ENCODE assay signal across 28 cellular contexts in the genomic region with DNA sequence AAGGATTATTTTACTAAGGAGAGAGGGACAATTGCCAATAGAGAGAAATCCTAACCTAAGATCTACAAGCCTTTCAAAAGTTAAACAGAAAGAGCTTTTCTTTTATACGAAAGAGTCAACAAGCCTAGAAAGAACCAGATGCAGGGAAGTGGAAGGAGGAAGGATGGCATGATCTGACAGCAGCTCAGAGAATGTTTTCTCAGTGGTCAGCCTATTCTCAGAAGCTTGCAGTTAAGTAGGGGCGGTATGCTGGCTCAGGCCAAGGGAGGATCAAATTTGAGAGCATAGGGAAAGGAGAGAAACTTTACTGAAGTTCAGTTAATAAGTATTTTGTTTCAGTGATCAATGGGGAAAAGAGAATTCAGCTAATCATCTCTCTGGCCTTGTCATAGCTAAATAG.
"Had no signal": no experiment of that assay in that cellular context is flagged by ENCODE, and none has a peak within 500 bp of the region (broad histone marks: within the 10 kb centered on the region; RNA-seq: fewer than 3 reads in every experiment).

No MANE protein-coding gene starts in this region.

- H3K36me3 ChIP-seq: ascending aorta had no signal

- H3K9me3 Mint-ChIP-seq: activated B cell treated with CpG ODN at 0.5 μM for 24 hours; activated CD4-positive, alpha-beta T cell treated with anti-CD3 and anti-CD28 coated beads, Interleukin-2, amount 10 ng/mL, durations not matched to agents 24 days and 14 days; activated naive CD8-positive, alpha-beta T cell treated with anti-CD3 and anti-CD28 coated beads, Interleukin-2, amount 50 U/mL, for 24 hours; brain had no signal

- H3K4me3 Mint-ChIP-seq: activated B cell treated with CpG ODN at 0.5 μM for 24 hours; activated CD4-positive, alpha-beta T cell treated with anti-CD3 and anti-CD28 coated beads, Interleukin-2, amount 10 ng/mL, durations not matched to agents 24 days and 14 days; activated CD8-positive, alpha-beta memory T cell treated with anti-CD3 and anti-CD28 coated beads, Interleukin-2, amount 10 ng/mL, durations not matched to agents 7 days and 5 days; activated naive CD8-positive, alpha-beta T cell treated with anti-CD3 and anti-CD28 coated beads, Interleukin-2, amount 50 U/mL, for 24 hours; activated T-cell treated with anti-CD3 and anti-CD28 coated beads, Interleukin-2, amount 50 U/mL, for 4 hours; brain; central memory CD8-positive, alpha-beta T cell; T-helper 17 cell had no signal

- H3K4me3 ChIP-seq: ascending aorta, SK-N-MC had no signal

- H3K27me3 ChIP-seq: ascending aorta had no signal

- DNase-seq: activated B cell treated with CpG ODN at 0.5 μM for 24 hours; activated CD4-positive, alpha-beta T cell treated with anti-CD3 and anti-CD28 coated beads for 1 hour; activated CD4-positive, alpha-beta T cell treated with anti-CD3 and anti-CD28 coated beads, Interleukin-2, amount 10 ng/mL, durations not matched to agents 24 days and 14 days; activated CD4-positive, alpha-beta T cell treated with anti-CD3 and anti-CD28 coated beads, Interleukin-2, amount 50 U/mL, for 48 hours; activated CD8-positive, alpha-beta memory T cell treated with anti-CD3 and anti-CD28 coated beads, Interleukin-2, amount 10 ng/mL, durations not matched to agents 7 days and 5 days; activated effector memory CD4-positive, alpha-beta T cell treated with anti-CD3 and anti-CD28 coated beads, Interleukin-2, amount 50 U/mL, for 16 hours; activated naive CD4-positive, alpha-beta T cell treated with Interleukin-2 at 50 U/mL for 16 hours; activated naive CD8-positive, alpha-beta T cell treated with anti-CD3 and anti-CD28 coated beads, Interleukin-2, amount 50 U/mL, for 24 hours; activated T-cell treated with anti-CD3 and anti-CD28 coated beads, Interleukin-2, amount 50 U/mL, for 4 hours; amniotic stem cell; KG1; NCI-H1105; NCI-H1436; NCI-H1694 treated with DMSO at 0.1 percent for 48 hours; NCI-H2029 treated with DMSO at 0.1 percent for 48 hours; NCI-H510A treated with DMSO at 0.1 percent for 48 hours; NCI-H69; RPMI8226; T-helper 17 cell; T-helper 9 cell had no signal

- H3K9me3 ChIP-seq: ascending aorta had no signal

- ATAC-seq: activated CD8-positive, alpha-beta memory T cell treated with anti-CD3 and anti-CD28 coated beads, Interleukin-2, amount 10 ng/mL, durations not matched to agents 7 days and 5 days; activated naive CD4-positive, alpha-beta T cell treated with anti-CD3 and anti-CD28 coated beads, Interleukin-2, amount 50 U/mL, for 72 hours; activated naive CD8-positive, alpha-beta T cell treated with anti-CD3 and anti-CD28 coated beads, Interleukin-2, amount 50 U/mL, for 24 hours; activated T-cell treated with anti-CD3 and anti-CD28 coated beads, Interleukin-2, amount 50 U/mL, for 4 hours; Panc1; Right ventricle myocardium inferior; T-helper 17 cell had no signal

- H3K4me1 Mint-ChIP-seq: activated B cell treated with CpG ODN at 0.5 μM for 24 hours; activated CD4-positive, alpha-beta T cell treated with anti-CD3 and anti-CD28 coated beads, Interleukin-2, amount 10 ng/mL, durations not matched to agents 24 days and 14 days; activated CD8-positive, alpha-beta memory T cell treated with anti-CD3 and anti-CD28 coated beads, Interleukin-2, amount 10 ng/mL, durations not matched to agents 7 days and 5 days; activated naive CD8-positive, alpha-beta T cell treated with anti-CD3 and anti-CD28 coated beads, Interleukin-2, amount 50 U/mL, for 24 hours; brain; central memory CD8-positive, alpha-beta T cell; T-helper 17 cell had no signal

- FAIRE-seq: TTC549 had no signal

- H3K27me3 Mint-ChIP-seq: activated B cell treated with CpG ODN at 0.5 μM for 24 hours; activated CD4-positive, alpha-beta T cell treated with anti-CD3 and anti-CD28 coated beads, Interleukin-2, amount 10 ng/mL, durations not matched to agents 24 days and 14 days; activated CD8-positive, alpha-beta memory T cell treated with anti-CD3 and anti-CD28 coated beads, Interleukin-2, amount 10 ng/mL, durations not matched to agents 7 days and 5 days; activated naive CD8-positive, alpha-beta T cell treated with anti-CD3 and anti-CD28 coated beads, Interleukin-2, amount 50 U/mL, for 24 hours; brain; central memory CD8-positive, alpha-beta T cell; T-helper 17 cell had no signal

- H3K27ac ChIP-seq: ascending aorta, SK-N-MC had no signal

- H3K4me1 ChIP-seq: ascending aorta had no signal

- H3K36me3 Mint-ChIP-seq: activated CD8-positive, alpha-beta memory T cell treated with anti-CD3 and anti-CD28 coated beads, Interleukin-2, amount 10 ng/mL, durations not matched to agents 7 days and 5 days; activated naive CD4-positive, alpha-beta T cell treated with anti-CD3 and anti-CD28 coated beads, Interleukin-2, amount 50 U/mL, for 72 hours; brain had no signal

- H3K27ac Mint-ChIP-seq: activated B cell treated with CpG ODN at 0.5 μM for 24 hours; activated CD4-positive, alpha-beta T cell treated with anti-CD3 and anti-CD28 coated beads, Interleukin-2, amount 10 ng/mL, durations not matched to agents 24 days and 14 days; activated CD8-positive, alpha-beta memory T cell treated with anti-CD3 and anti-CD28 coated beads, Interleukin-2, amount 10 ng/mL, durations not matched to agents 7 days and 5 days; activated naive CD4-positive, alpha-beta T cell treated with anti-CD3 and anti-CD28 coated beads, Interleukin-2, amount 50 U/mL, for 72 hours; activated naive CD8-positive, alpha-beta T cell treated with anti-CD3 and anti-CD28 coated beads, Interleukin-2, amount 50 U/mL, for 24 hours; brain; T-helper 17 cell had no signal
